ENCODE assay signal across 18 cellular contexts in the genomic region with DNA sequence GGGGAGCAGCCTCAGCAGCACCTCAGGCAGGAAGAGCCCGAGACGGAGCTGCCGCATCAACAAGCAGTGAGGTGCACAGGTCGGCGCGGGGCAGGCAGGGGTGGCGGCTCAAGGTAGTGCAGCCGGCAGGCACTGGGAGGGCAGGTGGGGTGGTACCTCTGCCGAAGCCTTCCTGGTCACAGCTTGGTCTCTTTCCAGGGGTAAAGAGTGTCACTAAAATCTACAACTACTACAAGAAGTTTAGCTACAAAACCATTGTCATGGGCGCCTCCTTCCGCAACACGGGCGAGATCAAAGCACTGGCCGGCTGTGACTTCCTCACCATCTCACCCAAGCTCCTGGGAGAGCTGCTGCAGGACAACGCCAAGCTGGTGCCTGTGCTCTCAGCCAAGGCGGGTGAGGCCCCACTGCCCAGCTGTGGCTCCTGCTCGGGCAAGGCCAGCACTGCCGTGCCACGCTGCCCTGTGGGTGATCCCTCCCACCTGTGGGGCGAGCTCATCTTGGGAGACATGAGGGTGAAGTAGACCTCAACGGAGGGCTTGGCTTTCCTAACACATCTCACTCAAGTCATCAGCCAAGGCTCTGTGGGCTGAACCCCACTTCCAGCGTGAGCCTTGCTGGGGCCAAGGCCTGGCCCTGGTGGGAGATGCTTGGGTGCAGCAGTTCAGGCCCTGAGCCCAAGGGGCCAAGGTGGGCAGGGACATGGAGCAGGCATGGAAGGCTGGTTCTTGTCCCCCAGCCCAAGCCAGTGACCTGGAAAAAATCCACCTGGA. TPM values are rescaled to one million over a fixed set of nuclear protein-coding genes. Genes with fewer than 3 reads are reported as not detected.
DNase-seq lines count a peak whose midpoint lies in the region; ATAC-seq, FAIRE-seq and TF ChIP-seq lines count a peak whose summit lies in the region.
"Had no signal": no experiment of that assay in that cellular context is flagged by ENCODE, and none has a peak within 500 bp of the region (broad histone marks: within the 10 kb centered on the region; RNA-seq: fewer than 3 reads in every experiment).

No MANE protein-coding gene starts in this region.

- H3K4me3 ChIP-seq in transverse colon, result no peak overlapping the region
- H3K4me3 ChIP-seq: sigmoid colon had no signal

- H3K36me3 Mint-ChIP-seq in activated naive CD8-positive, alpha-beta T cell treated with anti-CD3 and anti-CD28 coated beads for 36 hours, result peaks cover 7% of the 10 kb centered on the region
- H3K36me3 Mint-ChIP-seq in activated naive CD8-positive, alpha-beta T cell treated with anti-CD3 and anti-CD28 coated beads, Interleukin-2, amount 50 U/mL, for 24 hours (ENCODE audit: low read depth), result peaks cover 32% of the 10 kb centered on the region
- H3K36me3 Mint-ChIP-seq in glutamatergic neuron (ENCODE audit: unreplicated experiment), result peaks cover 5% of the 10 kb centered on the region

- DNase-seq in activated naive CD8-positive, alpha-beta T cell treated with anti-CD3 and anti-CD28 coated beads for 36 hours, result no peak
- no peak for DNase-seq in activated naive CD8-positive, alpha-beta T cell treated with anti-CD3 and anti-CD28 coated beads, Interleukin-2, amount 50 U/mL, for 24 hours
- DNase-seq in SW480 (ENCODE audit: low spot score), result peak; percentile 59
- DNase-seq in glutamatergic neuron, result no peak
- no peak for DNase-seq in transverse colon
- no peak for DNase-seq in ureter (ENCODE audit: low spot score)
- DNase-seq in GM19239 (ENCODE audit: insufficient read length, low spot score), result no peak
- DNase-seq: activated T-cell treated with anti-CD3 and anti-CD28 coated beads for 4 hours; hypothalamus; NCI-H1048; nephron progenitor cell; sigmoid colon; stimulated activated naive CD4-positive, alpha-beta T cell treated with Interleukin-2 at 50 U/mL for 16 hours had no signal

- H3K4me3 Mint-ChIP-seq in activated naive CD8-positive, alpha-beta T cell treated with anti-CD3 and anti-CD28 coated beads for 36 hours, result no peak overlapping the region
- H3K4me3 Mint-ChIP-seq in activated naive CD8-positive, alpha-beta T cell treated with anti-CD3 and anti-CD28 coated beads, Interleukin-2, amount 50 U/mL, for 24 hours, result no peak overlapping the region
- no peak overlapping the region for H3K4me3 Mint-ChIP-seq in glutamatergic neuron (ENCODE audit: unreplicated experiment)
- H3K4me3 Mint-ChIP-seq: nephron progenitor cell had no signal

- in situ Hi-C loops in transverse colon (cut with MboI; ENCODE audit: low pct_ligation_motif_present in 1 of 4, low pct_unique_long_range_greater_than_20kb in 1 of 4, low sequenced_read_pairs in 3 of 4), result no loop called here

- peak; percentile 12 for TF ChIP-seq POLR2A in transverse colon (IDR thresholded peaks at IDR 0.05)

- H3K27me3 ChIP-seq in transverse colon, result no peaks in the 10 kb centered on the region
- H3K27me3 ChIP-seq: sigmoid colon had no signal

- intact Hi-C loops in transverse colon (cut with DNase I; ENCODE audit: low total_unique reads), result no loop called here

- TF ChIP-seq EP300 in transverse colon (IDR thresholded peaks at IDR 0.05; ENCODE audit: low read depth), result no peak

- peaks cover 0 to 36% (median 22%) of the 10 kb centered on the region in 4 donors for H3K36me3 ChIP-seq in transverse colon

- no peaks in the 10 kb centered on the region for H3K9me3 Mint-ChIP-seq in activated naive CD8-positive, alpha-beta T cell treated with anti-CD3 and anti-CD28 coated beads for 36 hours
- H3K9me3 Mint-ChIP-seq in activated naive CD8-positive, alpha-beta T cell treated with anti-CD3 and anti-CD28 coated beads, Interleukin-2, amount 50 U/mL, for 24 hours, result no peaks in the 10 kb centered on the region
- peaks cover 22% of the 10 kb centered on the region for H3K9me3 Mint-ChIP-seq in glutamatergic neuron (ENCODE audit: unreplicated experiment)
- H3K9me3 Mint-ChIP-seq: nephron progenitor cell had no signal

- no peaks in the 10 kb centered on the region for H3K27me3 Mint-ChIP-seq in activated naive CD8-positive, alpha-beta T cell treated with anti-CD3 and anti-CD28 coated beads for 36 hours
- no peaks in the 10 kb centered on the region for H3K27me3 Mint-ChIP-seq in activated naive CD8-positive, alpha-beta T cell treated with anti-CD3 and anti-CD28 coated beads, Interleukin-2, amount 50 U/mL, for 24 hours
- H3K27me3 Mint-ChIP-seq in glutamatergic neuron (ENCODE audit: unreplicated experiment), result peaks cover 11% of the 10 kb centered on the region

- H3K9me3 ChIP-seq in transverse colon, result no peaks in the 10 kb centered on the region
- H3K9me3 ChIP-seq: sigmoid colon had no signal

- WGBS in transverse colon (ENCODE audit: low coverage in 1 of 2), 2 donors, result 80% methylated on average over 22 of the region's 22 CpGs; no CpG with 5 or more reads in 1 of the 2 donors

- ATAC-seq in activated naive CD8-positive, alpha-beta T cell treated with anti-CD3 and anti-CD28 coated beads, Interleukin-2, amount 50 U/mL, for 24 hours, result no peak
- no peak for ATAC-seq in GM19455 (IDR thresholded peaks at IDR 0.05; ENCODE audit: unreplicated experiment)
- ATAC-seq: activated CD4-positive, CD25-positive, alpha-beta regulatory T cell treated with anti-CD3 and anti-CD28 coated beads, Interleukin-2, amount 50 U/mL, for 24 hours had no signal

- no peak for TF ChIP-seq CTCF in glutamatergic neuron (IDR thresholded peaks at IDR 0.05; ENCODE audit: partially characterized antibody, unreplicated experiment)
- peak in 1 of 5 experiments; percentile 30 for TF ChIP-seq CTCF in transverse colon (IDR thresholded peaks at IDR 0.05)

- peaks cover 10% of the 10 kb centered on the region for H3K4me1 Mint-ChIP-seq in activated naive CD8-positive, alpha-beta T cell treated with anti-CD3 and anti-CD28 coated beads for 36 hours
- H3K4me1 Mint-ChIP-seq in activated naive CD8-positive, alpha-beta T cell treated with anti-CD3 and anti-CD28 coated beads, Interleukin-2, amount 50 U/mL, for 24 hours, result peaks cover 4% of the 10 kb centered on the region
- H3K4me1 Mint-ChIP-seq in glutamatergic neuron (ENCODE audit: low read depth, unreplicated experiment), result peaks cover 9% of the 10 kb centered on the region
- H3K4me1 Mint-ChIP-seq: nephron progenitor cell had no signal

- H3K27ac ChIP-seq in transverse colon, result peak overlapping the region in 2 of 4 donors; percentile 11 to 64
- H3K27ac ChIP-seq: sigmoid colon had no signal

- no peak for FAIRE-seq in GM19239 (lab: Jason Lieb, UNC)

- peak overlapping the region; percentile 51 for H3K27ac Mint-ChIP-seq in activated naive CD8-positive, alpha-beta T cell treated with anti-CD3 and anti-CD28 coated beads for 36 hours
- H3K27ac Mint-ChIP-seq in activated naive CD8-positive, alpha-beta T cell treated with anti-CD3 and anti-CD28 coated beads, Interleukin-2, amount 50 U/mL, for 24 hours, result no peak overlapping the region
- H3K27ac Mint-ChIP-seq in glutamatergic neuron (ENCODE audit: unreplicated experiment), result peak overlapping the region; percentile 59
- H3K27ac Mint-ChIP-seq: nephron progenitor cell had no signal

- peaks cover 3 to 13% (median 11%) of the 10 kb centered on the region in 4 donors for H3K4me1 ChIP-seq in transverse colon
- H3K4me1 ChIP-seq: sigmoid colon had no signal

RNA-seq across cellular contexts. Expression of gene GATD1, which starts 13.6 kb away (rescaled TPM):
- 10 to 100 TPM; 47.7 to 51.9 TPM for total RNA-seq in activated naive CD8-positive, alpha-beta T cell treated with anti-CD3 and anti-CD28 coated beads for 36 hours
- total RNA-seq in glutamatergic neuron (ENCODE audit: unreplicated experiment), result 67.5 TPM
- 100 to 1,000 TPM in 1 of 4 donors, 10 to 100 TPM in 3; 28.0 to 239 (median 38.4) TPM for total RNA-seq in transverse colon
- 82.5 TPM for total RNA-seq in ureter

RNA-seq across cellular contexts. Expression of gene TALDO1, which starts 16.5 kb away (rescaled TPM):
- total RNA-seq in activated naive CD8-positive, alpha-beta T cell treated with anti-CD3 and anti-CD28 coated beads for 36 hours, result 100 to 1,000 TPM; 231 to 243 TPM
- total RNA-seq in glutamatergic neuron (ENCODE audit: unreplicated experiment) (182 TPM), transverse colon (100 to 1,000 TPM; 124 to 164 (median 141) TPM), ureter (172 TPM)

RNA-seq across cellular contexts. Expression of gene CEND1, which starts 26.2 kb away (rescaled TPM):
- 1 to 10 TPM in 1 of 2 experiments, under 1 TPM in 1; 0.94 to 1.0 TPM for total RNA-seq in activated naive CD8-positive, alpha-beta T cell treated with anti-CD3 and anti-CD28 coated beads for 36 hours
- total RNA-seq in glutamatergic neuron (ENCODE audit: unreplicated experiment), result 58.7 TPM
- 1 to 10 TPM in 1 of 4 donors, under 1 TPM in 1, not detected in 2; 0.79 to 1.2 TPM for total RNA-seq in transverse colon
- 0.23 TPM for total RNA-seq in ureter
- total RNA-seq: epithelial cell of proximal tubule, HT-29, lower leg skin had no signal

RNA-seq across cellular contexts. Expression of gene SLC25A22, which starts 34.3 kb away (rescaled TPM):
- total RNA-seq in activated naive CD8-positive, alpha-beta T cell treated with anti-CD3 and anti-CD28 coated beads for 36 hours, result 10 to 100 TPM; 54.4 to 56.5 TPM
- 93.9 TPM for total RNA-seq in glutamatergic neuron (ENCODE audit: unreplicated experiment)
- total RNA-seq in transverse colon, result 10 to 100 TPM in 2 of 4 donors, 1 to 10 TPM in 2; 6.0 to 28.3 (median 9.7) TPM
- total RNA-seq in ureter, result 28.4 TPM

RNA-seq across cellular contexts. Expression of gene PIDD1, which starts 41.3 kb away (rescaled TPM):
- 10 to 100 TPM; 29.4 to 30.5 TPM for total RNA-seq in activated naive CD8-positive, alpha-beta T cell treated with anti-CD3 and anti-CD28 coated beads for 36 hours
- total RNA-seq in glutamatergic neuron (ENCODE audit: unreplicated experiment) (37.0 TPM), transverse colon (100 to 1,000 TPM in 2 of 4 donors, 10 to 100 TPM in 2; 26.0 to 185 (median 70.5) TPM), ureter (20.6 TPM)

Comparison
In these comparisons a context has a peak if more than half of its experiments do, and no peak if none do; other contexts are left out.
1. RNA of gene CEND1, which starts 26.2 kb away (total RNA-seq): 58.7 TPM in glutamatergic neuron (single experiment); 0.94 to 1.0 TPM in activated naive CD8-positive, alpha-beta T cell treated with anti-CD3 and anti-CD28 coated beads for 36 hours, 0.79 to 1.2 TPM in transverse colon and 0.23 TPM in ureter (single experiment); every median in the first group is over 10 times any median in the second.